In the genomic region with DNA sequence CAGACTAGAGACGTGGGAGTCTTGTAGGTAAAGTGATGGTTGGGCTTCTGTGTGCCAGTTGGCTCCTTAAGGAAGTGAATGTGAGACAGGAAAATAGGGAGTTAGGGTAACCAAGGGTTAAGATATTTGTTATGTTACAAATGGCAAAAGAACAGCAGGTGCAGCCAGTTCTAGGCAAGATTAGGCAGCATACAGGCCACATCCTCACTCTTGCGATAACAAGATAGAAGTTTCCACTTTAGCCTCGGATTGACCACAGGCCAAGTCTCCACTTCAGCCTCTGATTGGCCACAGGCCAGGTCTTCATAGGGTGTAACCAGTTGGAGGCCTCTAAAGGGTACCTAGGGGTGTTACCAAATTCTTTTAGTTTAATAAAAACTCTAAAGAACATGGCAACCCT, we compare ENCODE assay signal across 19 cellular contexts.
"Had no signal": no experiment of that assay in that cellular context is flagged by ENCODE, and none has a peak within 500 bp of the region (broad histone marks: within the 10 kb centered on the region; RNA-seq: fewer than 3 reads in every experiment).

No MANE protein-coding gene starts in this region.

- H3K27me3 ChIP-seq: adrenal gland, heart right ventricle, neutrophil, sigmoid colon, upper lobe of left lung had no signal

- H3K9me3 ChIP-seq: adrenal gland, heart right ventricle, neutrophil, prostate gland, sigmoid colon, upper lobe of left lung had no signal

- H3K9me3 Mint-ChIP-seq: activated CD4-positive, alpha-beta T cell treated with anti-CD3 and anti-CD28 coated beads, Interleukin-2, amount 10 ng/mL, durations not matched to agents 7 days and 5 days; activated naive CD4-positive, alpha-beta T cell treated with anti-CD3 and anti-CD28 coated beads, Interleukin-2, amount 10 ng/mL, durations not matched to agents 7 days and 5 days; activated T-helper 17 cell treated with anti-CD3 and anti-CD28 coated beads, Interleukin-2, amount 50 U/mL, for 72 hours; stimulated activated naive B cell treated with anti-CD40 and anti-IgM and Interleukin-4, amounts not matched to agents 10 μg/mL and 1 μg/mL and 100 μg/mL, for 72 hours had no signal

- DNase-seq: activated CD4-positive, alpha-beta T cell treated with anti-CD3 and anti-CD28 coated beads, Interleukin-2, amount 10 ng/mL, durations not matched to agents 7 days and 5 days; activated CD4-positive, CD25-positive, alpha-beta regulatory T cell; activated CD8-positive, alpha-beta memory T cell treated with anti-CD3 and anti-CD28 coated beads for 24 hours; activated naive CD4-positive, alpha-beta T cell treated with anti-CD3 and anti-CD28 coated beads, Interleukin-2, amount 10 ng/mL, durations not matched to agents 7 days and 5 days; activated T-cell treated with anti-CD3 and anti-CD28 coated beads for 4 hours; adrenal gland; central memory CD4-positive, alpha-beta T cell; effector CD4-positive, alpha-beta T cell; heart right ventricle; naive B cell; sigmoid colon; stimulated activated CD4-positive, alpha-beta T cell treated with anti-CD3 and anti-CD28 coated beads, Interleukin-2, amount 100 ng/mL, for 24 hours; stimulated activated naive B cell treated with anti-CD40 and anti-IgM and Interleukin-4, amounts not matched to agents 10 μg/mL and 1 μg/mL and 100 μg/mL, for 72 hours; SW 1271; upper lobe of left lung had no signal

- H3K4me1 ChIP-seq: prostate gland had no signal

- ATAC-seq: activated T-helper 17 cell treated with anti-CD3 and anti-CD28 coated beads, Interleukin-2, amount 50 U/mL, for 72 hours; stimulated activated naive B cell treated with anti-CD40 and anti-IgM and Interleukin-4, amounts not matched to agents 10 μg/mL and 1 μg/mL and 100 μg/mL, for 72 hours had no signal

- H3K36me3 ChIP-seq: adrenal gland, heart right ventricle, neutrophil, prostate gland, sigmoid colon, upper lobe of left lung had no signal

- H3K27ac Mint-ChIP-seq: activated CD4-positive, alpha-beta T cell treated with anti-CD3 and anti-CD28 coated beads, Interleukin-2, amount 10 ng/mL, durations not matched to agents 7 days and 5 days; activated naive CD4-positive, alpha-beta T cell treated with anti-CD3 and anti-CD28 coated beads, Interleukin-2, amount 10 ng/mL, durations not matched to agents 7 days and 5 days; activated T-helper 17 cell treated with anti-CD3 and anti-CD28 coated beads, Interleukin-2, amount 50 U/mL, for 72 hours; stimulated activated naive B cell treated with anti-CD40 and anti-IgM and Interleukin-4, amounts not matched to agents 10 μg/mL and 1 μg/mL and 100 μg/mL, for 72 hours had no signal

- H3K36me3 Mint-ChIP-seq: activated naive CD4-positive, alpha-beta T cell treated with anti-CD3 and anti-CD28 coated beads, Interleukin-2, amount 10 ng/mL, durations not matched to agents 7 days and 5 days; naive B cell; stimulated activated naive B cell treated with anti-CD40 and anti-IgM and Interleukin-4, amounts not matched to agents 10 μg/mL and 1 μg/mL and 100 μg/mL, for 72 hours had no signal

- H3K4me3 Mint-ChIP-seq: activated CD4-positive, alpha-beta T cell treated with anti-CD3 and anti-CD28 coated beads, Interleukin-2, amount 10 ng/mL, durations not matched to agents 7 days and 5 days; activated naive CD4-positive, alpha-beta T cell treated with anti-CD3 and anti-CD28 coated beads, Interleukin-2, amount 10 ng/mL, durations not matched to agents 7 days and 5 days; activated T-helper 17 cell treated with anti-CD3 and anti-CD28 coated beads, Interleukin-2, amount 50 U/mL, for 72 hours; naive B cell; stimulated activated naive B cell treated with anti-CD40 and anti-IgM and Interleukin-4, amounts not matched to agents 10 μg/mL and 1 μg/mL and 100 μg/mL, for 72 hours had no signal

- H3K4me3 ChIP-seq: adrenal gland, coronary artery, heart right ventricle, prostate gland, sigmoid colon, upper lobe of left lung had no signal

- H3K27ac ChIP-seq: coronary artery, heart right ventricle, neutrophil, prostate gland, upper lobe of left lung had no signal
